14 cellular contexts compared by ENCODE assay signal in genomic region chr2:74212702-74213410, GRCh38. TPM values are rescaled to one million over a fixed set of nuclear protein-coding genes. Genes with fewer than 3 reads are reported as not detected.
DNase-seq lines count a peak whose midpoint lies in the region; ATAC-seq, FAIRE-seq and TF ChIP-seq lines count a peak whose summit lies in the region.
"Had no signal": no experiment of that assay in that cellular context is flagged by ENCODE, and none has a peak within 500 bp of the region (broad histone marks: within the 10 kb centered on the region; RNA-seq: fewer than 3 reads in every experiment).

No MANE protein-coding gene starts in this region.

- TF ChIP-seq POLR2A in GM12891 (IDR thresholded peaks at IDR 0.05; ENCODE audit: low read depth, low read length), result no peak

- H3K27ac Mint-ChIP-seq in stimulated activated naive B cell treated with anti-CD40 and anti-IgM and Interleukin-4, amounts not matched to agents 10 μg/mL and 1 μg/mL and 100 μg/mL, for 72 hours, result peak overlapping the region; percentile 59
- H3K27ac Mint-ChIP-seq: HFFc6 had no signal

- no peaks in the 10 kb centered on the region for H3K27me3 Mint-ChIP-seq in stimulated activated naive B cell treated with anti-CD40 and anti-IgM and Interleukin-4, amounts not matched to agents 10 μg/mL and 1 μg/mL and 100 μg/mL, for 72 hours
- H3K27me3 Mint-ChIP-seq: CD4-positive, alpha-beta memory T cell had no signal

- no peak for FAIRE-seq in GM12891 (lab: Jason Lieb, UNC)
- FAIRE-seq: A204.1, GM19239, H1 had no signal

- H3K36me3 Mint-ChIP-seq in stimulated activated naive B cell treated with anti-CD40 and anti-IgM and Interleukin-4, amounts not matched to agents 10 μg/mL and 1 μg/mL and 100 μg/mL, for 72 hours, result peaks cover 29 to 61% of the 10 kb centered on the region in 2 donors

- peak; percentile 66 to 74 for ATAC-seq in stimulated activated naive B cell treated with anti-CD40 and anti-IgM and Interleukin-4, amounts not matched to agents 10 μg/mL and 1 μg/mL and 100 μg/mL, for 72 hours (replicated peaks)

- H3K9me3 Mint-ChIP-seq in stimulated activated naive B cell treated with anti-CD40 and anti-IgM and Interleukin-4, amounts not matched to agents 10 μg/mL and 1 μg/mL and 100 μg/mL, for 72 hours, result no peaks in the 10 kb centered on the region
- H3K9me3 Mint-ChIP-seq: CD4-positive, alpha-beta memory T cell; HFFc6 had no signal

- no peak overlapping the region for H3K4me3 Mint-ChIP-seq in stimulated activated naive B cell treated with anti-CD40 and anti-IgM and Interleukin-4, amounts not matched to agents 10 μg/mL and 1 μg/mL and 100 μg/mL, for 72 hours
- H3K4me3 Mint-ChIP-seq: CD4-positive, alpha-beta memory T cell; HFFc6 had no signal

- H3K4me1 Mint-ChIP-seq in stimulated activated naive B cell treated with anti-CD40 and anti-IgM and Interleukin-4, amounts not matched to agents 10 μg/mL and 1 μg/mL and 100 μg/mL, for 72 hours, result peaks cover 9 to 28% of the 10 kb centered on the region in 2 donors

- DNase-seq in GM12891 (ENCODE audit: insufficient read length, low spot score), result no peak
- peak; percentile 65 for DNase-seq in RPMI8226
- peak; percentile 10 for DNase-seq in islet precursor cell
- DNase-seq in stimulated activated naive B cell treated with anti-CD40 and anti-IgM and Interleukin-4, amounts not matched to agents 10 μg/mL and 1 μg/mL and 100 μg/mL, for 72 hours, result no peak
- no peak for DNase-seq in NCI-H446 treated with DMSO at 0.1 percent for 48 hours (lab: John Stamatoyannopoulos, UW)
- no peak for DNase-seq in NCI-H2196 (lab: John Stamatoyannopoulos, UW; ENCODE audit: unreplicated experiment)
- DNase-seq in GDM1 (lab: John Stamatoyannopoulos, UW), result no peak
- DNase-seq: BE2C; CD4-positive, alpha-beta memory T cell; DMS79; HFFc6 had no signal

TF ChIP-seq in GM12891, 5 proteins besides CTCF, POLR2A, EP300 and RAD21:
- TF ChIP-seq POLR2AphosphoS5 (IDR thresholded peaks at IDR 0.05; ENCODE audit: low read depth, low read length) (no peak), SPI1 (IDR thresholded peaks at IDR 0.05; ENCODE audit: low read depth, low read length) (peak; percentile 54; the same call in 1 of the 2 replicates)

RNA-seq across cellular contexts. Expression of gene MTHFD2, which starts 14.4 kb away (rescaled TPM):
- polyA plus RNA-seq in GM12891 (2012; ENCODE audit: low read depth, missing spikeins), result 118 TPM

RNA-seq across cellular contexts. Expression of gene MOB1A, which starts 34.2 kb away (rescaled TPM):
- polyA plus RNA-seq in GM12891 (2012; ENCODE audit: low read depth, missing spikeins), result 60.5 TPM

Comparison
In these comparisons a context has a peak if more than half of its experiments do, and no peak if none do; other contexts are left out.
1. DNase-seq: peak in RPMI8226 (single experiment) and islet precursor cell (single experiment); none in GM12891 (single experiment), stimulated activated naive B cell treated with anti-CD40 and anti-IgM and Interleukin-4, amounts not matched to agents 10 μg/mL and 1 μg/mL and 100 μg/mL, for 72 hours (single experiment), NCI-H446 treated with DMSO at 0.1 percent for 48 hours (single experiment), NCI-H2196 (single experiment) and GDM1 (single experiment).